ENCODE assay signal across 23 cellular contexts in the genomic region with DNA sequence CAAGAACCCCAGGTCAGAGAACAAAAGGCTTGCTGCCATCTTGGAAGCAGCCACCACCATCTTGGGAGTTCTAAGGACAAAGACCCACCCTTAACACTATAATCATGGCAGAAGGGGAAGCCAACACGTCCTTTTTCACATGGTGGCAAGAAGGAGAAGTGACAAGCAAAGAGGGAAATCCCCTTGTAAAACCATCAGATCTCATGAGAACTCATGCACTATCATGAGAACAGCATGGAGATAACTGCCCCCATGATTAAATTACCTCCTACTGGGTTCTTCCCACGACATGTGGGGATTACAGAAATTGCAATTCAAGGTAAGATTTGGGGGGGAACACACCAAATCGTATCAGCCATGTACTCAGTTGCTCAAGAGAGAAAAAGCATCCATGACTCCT.
"Had no signal": no experiment of that assay in that cellular context is flagged by ENCODE, and none has a peak within 500 bp of the region (broad histone marks: within the 10 kb centered on the region; RNA-seq: fewer than 3 reads in every experiment).

No MANE protein-coding gene starts in this region.

- ATAC-seq: activated naive CD8-positive, alpha-beta T cell treated with anti-CD3 and anti-CD28 coated beads, Interleukin-2, amount 50 U/mL, for 24 hours; left lobe of liver; psoas muscle; right cardiac atrium had no signal

- DNase-seq: activated CD4-positive, alpha-beta T cell treated with anti-CD3 and anti-CD28 coated beads for 48 hours; activated CD4-positive, CD25-positive, alpha-beta regulatory T cell; activated CD8-positive, alpha-beta memory T cell treated with anti-CD3 and anti-CD28 coated beads, Interleukin-2, amount 50 U/mL, for 4 hours; activated effector memory CD4-positive, alpha-beta T cell treated with Interleukin-2 at 50 U/mL for 16 hours; activated naive CD4-positive, alpha-beta T cell treated with anti-CD3 and anti-CD28 coated beads, Interleukin-2, amount 10 ng/mL, durations not matched to agents 7 days and 5 days; activated naive CD8-positive, alpha-beta T cell treated with anti-CD3 and anti-CD28 coated beads, Interleukin-2, amount 50 U/mL, for 24 hours; activated T-cell treated with anti-CD3 and anti-CD28 coated beads, Interleukin-2, amount 50 U/mL, for 48 hours; anterior cingulate cortex; central memory CD4-positive, alpha-beta T cell; dorsolateral prefrontal cortex; endodermal cell; foreskin melanocyte; kidney; psoas muscle; right cardiac atrium; stimulated activated CD4-positive, alpha-beta T cell treated with anti-CD3 and anti-CD28 coated beads, Interleukin-2, amount 100 ng/mL, for 24 hours; stomach; T-helper 9 cell; trophoblast cell had no signal

- H3K36me3 Mint-ChIP-seq: activated naive CD4-positive, alpha-beta T cell treated with anti-CD3 and anti-CD28 coated beads, Interleukin-2, amount 10 ng/mL, durations not matched to agents 7 days and 5 days; brain had no signal

- H3K27ac Mint-ChIP-seq: activated naive CD4-positive, alpha-beta T cell treated with anti-CD3 and anti-CD28 coated beads, Interleukin-2, amount 10 ng/mL, durations not matched to agents 7 days and 5 days; activated naive CD8-positive, alpha-beta T cell treated with anti-CD3 and anti-CD28 coated beads, Interleukin-2, amount 50 U/mL, for 24 hours; endodermal cell; neural progenitor cell had no signal

- H3K9me3 ChIP-seq: psoas muscle, stomach, vagina had no signal

- H3K4me3 ChIP-seq: dorsolateral prefrontal cortex, neural progenitor cell, psoas muscle, stomach, vagina had no signal

- H3K4me1 Mint-ChIP-seq: activated naive CD4-positive, alpha-beta T cell treated with anti-CD3 and anti-CD28 coated beads, Interleukin-2, amount 10 ng/mL, durations not matched to agents 7 days and 5 days; activated naive CD8-positive, alpha-beta T cell treated with anti-CD3 and anti-CD28 coated beads, Interleukin-2, amount 50 U/mL, for 24 hours; brain; endodermal cell; neural progenitor cell had no signal

- H3K27me3 Mint-ChIP-seq: activated naive CD8-positive, alpha-beta T cell treated with anti-CD3 and anti-CD28 coated beads, Interleukin-2, amount 50 U/mL, for 24 hours; brain had no signal

- H3K4me3 Mint-ChIP-seq: activated naive CD4-positive, alpha-beta T cell treated with anti-CD3 and anti-CD28 coated beads, Interleukin-2, amount 10 ng/mL, durations not matched to agents 7 days and 5 days; activated naive CD8-positive, alpha-beta T cell treated with anti-CD3 and anti-CD28 coated beads, Interleukin-2, amount 50 U/mL, for 24 hours; brain; endodermal cell; neural progenitor cell had no signal
